13 cellular contexts compared by ENCODE assay signal in the genomic region with DNA sequence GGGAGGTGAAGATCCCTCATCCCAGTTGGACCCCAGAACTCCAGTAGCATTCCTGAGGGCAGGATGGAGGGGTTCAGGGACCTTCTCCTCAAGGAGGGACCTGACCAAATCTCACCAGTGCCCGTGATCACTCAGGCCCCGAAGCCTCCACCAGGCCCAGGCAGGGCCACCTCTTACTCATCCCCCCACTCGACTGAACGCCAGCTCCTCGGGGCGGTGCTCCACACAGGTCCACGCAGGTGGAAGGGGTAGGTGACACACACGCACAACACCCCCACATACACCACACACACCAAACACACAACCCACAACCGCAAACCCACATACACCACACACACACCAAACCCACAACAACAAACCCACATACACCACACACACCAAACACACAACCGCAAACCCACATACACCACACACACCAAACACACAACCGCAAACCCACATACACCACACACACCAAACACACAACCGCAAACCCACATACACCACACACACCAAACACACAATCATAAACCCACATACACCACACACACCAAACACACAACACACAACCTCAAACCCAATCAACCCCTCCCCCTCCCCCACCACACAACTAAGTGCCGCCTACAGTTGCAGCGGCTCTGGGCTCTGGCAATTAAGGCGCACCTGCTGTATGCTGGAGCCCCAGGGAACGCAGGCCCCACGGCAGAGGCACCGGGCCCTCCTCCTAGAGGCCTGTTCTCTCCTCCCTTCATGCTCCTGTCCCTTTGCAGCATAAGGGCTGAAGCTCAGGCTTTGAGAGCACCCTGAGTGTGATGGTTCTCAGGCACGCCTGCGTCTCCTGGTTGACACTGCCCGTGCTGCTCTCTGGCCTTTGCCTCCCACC.
"Had no signal": no experiment of that assay in that cellular context is flagged by ENCODE, and none has a peak within 500 bp of the region (broad histone marks: within the 10 kb centered on the region; RNA-seq: fewer than 3 reads in every experiment).

No MANE protein-coding gene starts in this region.

- H3K27me3 ChIP-seq: cardiac muscle cell had no signal

- H3K4me1 ChIP-seq: parathyroid adenoma, suprapubic skin had no signal

- H2AFZ ChIP-seq: parathyroid adenoma had no signal

- H3K27ac Mint-ChIP-seq: activated CD4-positive, alpha-beta T cell treated with anti-CD3 and anti-CD28 coated beads, Interleukin-2, amount 10 ng/mL, durations not matched to agents 7 days and 5 days; activated naive CD8-positive, alpha-beta T cell; stimulated activated naive CD8-positive, alpha-beta T cell treated with anti-CD3 and anti-CD28 coated beads, Interleukin-15, Interleukin-2, amounts not matched to agents 100 ng/mL and 50 ng/mL, for 24 hours; T-helper 1 cell treated with Interleukin-12 subunit alpha and Interleukin-12 subunit beta and Interleukin-4 antibody, amounts not matched to agents 30 μg/mL and 1 μg/mL, for 36 hours; type B pancreatic cell had no signal

- H3K27ac ChIP-seq: cardiac muscle cell, parathyroid adenoma, suprapubic skin had no signal

- DNase-seq: activated CD4-positive, alpha-beta T cell treated with anti-CD3 and anti-CD28 coated beads, Interleukin-2, amount 10 ng/mL, durations not matched to agents 7 days and 5 days; amygdala; dermis blood vessel endothelial cell; effector memory CD4-positive, alpha-beta T cell; mesenchymal stem cell; naive thymus-derived CD4-positive, alpha-beta T cell had no signal

- H3K4me3 ChIP-seq: cardiac muscle cell, suprapubic skin had no signal

- H3K79me2 ChIP-seq: parathyroid adenoma had no signal

- ATAC-seq: naive thymus-derived CD4-positive, alpha-beta T cell had no signal

- H3K36me3 Mint-ChIP-seq: activated naive CD8-positive, alpha-beta T cell; naive thymus-derived CD4-positive, alpha-beta T cell; type B pancreatic cell had no signal

- H3K36me3 ChIP-seq: cardiac muscle cell, suprapubic skin had no signal

- H3K4me3 Mint-ChIP-seq: activated CD4-positive, alpha-beta T cell treated with anti-CD3 and anti-CD28 coated beads, Interleukin-2, amount 10 ng/mL, durations not matched to agents 7 days and 5 days; activated naive CD8-positive, alpha-beta T cell; naive thymus-derived CD4-positive, alpha-beta T cell; stimulated activated naive CD8-positive, alpha-beta T cell treated with anti-CD3 and anti-CD28 coated beads, Interleukin-15, Interleukin-2, amounts not matched to agents 100 ng/mL and 50 ng/mL, for 24 hours; T-helper 1 cell treated with Interleukin-12 subunit alpha and Interleukin-12 subunit beta and Interleukin-4 antibody, amounts not matched to agents 30 μg/mL and 1 μg/mL, for 36 hours; type B pancreatic cell had no signal

- H3K9ac ChIP-seq: parathyroid adenoma had no signal

- H3K9me3 ChIP-seq: suprapubic skin had no signal

- H3K9me3 Mint-ChIP-seq: activated CD4-positive, alpha-beta T cell treated with anti-CD3 and anti-CD28 coated beads, Interleukin-2, amount 10 ng/mL, durations not matched to agents 7 days and 5 days; stimulated activated naive CD8-positive, alpha-beta T cell treated with anti-CD3 and anti-CD28 coated beads, Interleukin-15, Interleukin-2, amounts not matched to agents 100 ng/mL and 50 ng/mL, for 24 hours; T-helper 1 cell treated with Interleukin-12 subunit alpha and Interleukin-12 subunit beta and Interleukin-4 antibody, amounts not matched to agents 30 μg/mL and 1 μg/mL, for 36 hours; type B pancreatic cell had no signal
